20 cellular contexts compared by ENCODE assay signal in genomic region chr7:50479743-50480517, GRCh38. TPM values are rescaled to one million over a fixed set of nuclear protein-coding genes. Genes with fewer than 3 reads are reported as not detected.
DNase-seq lines count a peak whose midpoint lies in the region; ATAC-seq and TF ChIP-seq lines count a peak whose summit lies in the region.
"Had no signal": no experiment of that assay in that cellular context is flagged by ENCODE, and none has a peak within 500 bp of the region (broad histone marks: within the 10 kb centered on the region; RNA-seq: fewer than 3 reads in every experiment).

No MANE protein-coding gene starts in this region.

- no peak overlapping the region for H3K4me3 ChIP-seq in upper lobe of left lung
- H3K4me3 ChIP-seq: HAP-1 had no signal

- TF ChIP-seq EP300 in upper lobe of left lung (IDR thresholded peaks at IDR 0.05) = no peak

- no peak overlapping the region for H3K4me3 Mint-ChIP-seq in activated CD4-positive, alpha-beta T cell treated with anti-CD3 and anti-CD28 coated beads, Interleukin-2, amount 10 ng/mL, durations not matched to agents 24 days and 14 days
- H3K4me3 Mint-ChIP-seq: B cell; CD4-positive, CD25-positive, alpha-beta regulatory T cell had no signal

- no peaks in the 10 kb centered on the region for H3K36me3 Mint-ChIP-seq in activated CD4-positive, alpha-beta T cell treated with anti-CD3 and anti-CD28 coated beads, Interleukin-2, amount 10 ng/mL, durations not matched to agents 24 days and 14 days (ENCODE audit: low read depth)
- H3K36me3 Mint-ChIP-seq: CD4-positive, CD25-positive, alpha-beta regulatory T cell had no signal

- H3K4me1 ChIP-seq in upper lobe of left lung = peaks cover 0 to 10% (median 3%) of the 10 kb centered on the region in 4 donors
- H3K4me1 ChIP-seq: HAP-1 had no signal

- WGBS in upper lobe of left lung, 2 donors = 69 to 71% methylated on average over 7 of the region's 7 CpGs

- intact Hi-C loops in activated CD4-positive, alpha-beta T cell treated with anti-CD3 and anti-CD28 coated beads, Interleukin-2, amount 10 ng/mL, durations not matched to agents 24 days and 14 days (cut with micrococcal nuclease) = no loop called here

- H3K36me3 ChIP-seq in upper lobe of left lung = no peaks in the 10 kb centered on the region
- H3K36me3 ChIP-seq: HAP-1 had no signal

- H3K27ac Mint-ChIP-seq in activated CD4-positive, alpha-beta T cell treated with anti-CD3 and anti-CD28 coated beads, Interleukin-2, amount 10 ng/mL, durations not matched to agents 24 days and 14 days = no peak overlapping the region
- H3K27ac Mint-ChIP-seq: B cell had no signal

- TF ChIP-seq POLR2A in upper lobe of left lung (IDR thresholded peaks at IDR 0.05) = no peak

- TF ChIP-seq CTCF in VCaP (conservative IDR thresholded peaks at IDR 0.05) (peak; percentile 31; the same call in 1 of the 2 replicates), upper lobe of left lung (IDR thresholded peaks at IDR 0.05) (no peak)

- H3K27ac ChIP-seq in VCaP = peak overlapping the region; percentile 55
- no peak overlapping the region for H3K27ac ChIP-seq in upper lobe of left lung

- H3K27me3 ChIP-seq in upper lobe of left lung = no peaks in the 10 kb centered on the region

- H3K9me3 ChIP-seq in upper lobe of left lung = no peaks in the 10 kb centered on the region
- H3K9me3 ChIP-seq: HAP-1 had no signal

- ATAC-seq in upper lobe of left lung (ENCODE audit: low FRiP score in 2 of 2) = peak; percentile 24 to 57
- no peak for ATAC-seq in HG03196 (IDR thresholded peaks at IDR 0.05; ENCODE audit: unreplicated experiment)
- ATAC-seq: Right ventricle myocardium inferior had no signal

- no peaks in the 10 kb centered on the region for H3K9me3 Mint-ChIP-seq in activated CD4-positive, alpha-beta T cell treated with anti-CD3 and anti-CD28 coated beads, Interleukin-2, amount 10 ng/mL, durations not matched to agents 24 days and 14 days

- H3K27me3 Mint-ChIP-seq in activated CD4-positive, alpha-beta T cell treated with anti-CD3 and anti-CD28 coated beads, Interleukin-2, amount 10 ng/mL, durations not matched to agents 24 days and 14 days = peaks cover 32% of the 10 kb centered on the region

- peaks cover under 1% of the 10 kb centered on the region for H3K4me1 Mint-ChIP-seq in activated CD4-positive, alpha-beta T cell treated with anti-CD3 and anti-CD28 coated beads, Interleukin-2, amount 10 ng/mL, durations not matched to agents 24 days and 14 days
- H3K4me1 Mint-ChIP-seq: B cell; CD4-positive, CD25-positive, alpha-beta regulatory T cell had no signal

- peak; percentile 35 for DNase-seq in activated CD4-positive, alpha-beta T cell treated with anti-CD3 and anti-CD28 coated beads, Interleukin-2, amount 10 ng/mL, durations not matched to agents 24 days and 14 days
- no peak for DNase-seq in activated CD4-positive, alpha-beta T cell treated with anti-CD3 and anti-CD28 coated beads, Interleukin-2, amount 50 U/mL, for 4 hours
- DNase-seq in NCI-H2029 (lab: John Stamatoyannopoulos, UW) (peak; percentile 75), upper lobe of left lung (peak in 1 of 2 donors; percentile 39), NCI-H1694 treated with DMSO at 0.1 percent for 48 hours (lab: John Stamatoyannopoulos, UW) (no peak), mesenteric fat pad (ENCODE audit: low spot score) (no peak)
- DNase-seq: 8988T; CD4-positive, CD25-positive, alpha-beta regulatory T cell; COR-L47; DMS 273 treated with DMSO at 0.1 percent for 48 hours; GF-D8; NCI-H1417 treated with DMSO at 0.1 percent for 48 hours; NCI-H446 treated with DMSO at 0.1 percent for 48 hours; NCI-H69; NK-92 treated with Interleukin-12 subunit alpha and Interleukin-12 subunit beta, amount 100 ng/mL, for 24 hours had no signal

RNA-seq across cellular contexts. Expression of gene FIGNL1, which starts 29.8 kb away (rescaled TPM):
- 44.7 and 47.4 TPM in 2 replicates for total RNA-seq in activated CD4-positive, alpha-beta T cell treated with anti-CD3 and anti-CD28 coated beads, Interleukin-2, amount 10 ng/mL, durations not matched to agents 24 days and 14 days
- total RNA-seq in upper lobe of left lung (10 to 100 TPM in 2 of 6 donors, 1 to 10 TPM in 4; 1.9 to 14.7 (median 8.0) TPM), mesenteric fat pad (7.2 TPM)

Comparison
In these comparisons a context has a peak if more than half of its experiments do, and no peak if none do; other contexts are left out.
1. DNase-seq: peak in activated CD4-positive, alpha-beta T cell treated with anti-CD3 and anti-CD28 coated beads, Interleukin-2, amount 10 ng/mL, durations not matched to agents 24 days and 14 days (single experiment) and NCI-H2029 (single experiment); none in activated CD4-positive, alpha-beta T cell treated with anti-CD3 and anti-CD28 coated beads, Interleukin-2, amount 50 U/mL, for 4 hours (0 of 2), NCI-H1694 treated with DMSO at 0.1 percent for 48 hours (single experiment) and mesenteric fat pad (single experiment).